In the genomic region with DNA sequence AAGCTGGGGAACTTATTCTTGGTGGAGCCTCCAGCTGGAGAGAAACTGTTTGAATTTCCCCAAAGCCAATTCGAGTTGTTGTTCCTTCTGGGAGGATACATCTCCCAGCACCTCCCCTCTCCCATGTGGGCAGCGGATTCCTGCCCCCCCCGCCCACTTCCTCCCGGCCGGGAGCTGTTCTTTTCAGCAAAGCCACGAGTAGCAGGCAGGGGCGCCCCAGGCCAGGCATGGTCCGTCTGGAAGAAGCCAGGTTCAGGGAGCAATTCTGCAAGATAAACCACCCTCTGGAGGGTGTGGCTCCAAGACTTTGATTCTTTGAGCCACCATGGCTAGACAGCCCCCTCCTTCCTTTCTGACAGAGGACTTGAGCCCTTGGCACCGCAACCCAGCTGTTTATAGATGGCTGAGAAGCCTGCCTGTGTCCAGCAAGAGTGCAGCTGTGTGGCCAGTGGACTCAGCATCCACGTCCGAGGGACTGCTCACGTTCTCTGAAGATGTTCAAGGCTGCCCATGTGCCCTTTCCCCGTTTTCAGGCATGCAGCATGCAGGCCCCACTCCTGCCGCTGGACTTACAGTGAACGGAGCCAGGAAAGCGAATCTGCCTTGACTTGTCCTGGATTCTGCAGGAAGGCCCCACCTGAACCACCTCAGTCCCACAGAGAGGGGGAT, we compare ENCODE assay signal across 9 cellular contexts.
A peak's percentile ranks its signal among the peaks of the same experiment; 100 is the strongest.
DNase-seq lines count a peak whose midpoint lies in the region; ATAC-seq and TF ChIP-seq lines count a peak whose summit lies in the region.
"Had no signal": no experiment of that assay in that cellular context is flagged by ENCODE, and none has a peak within 500 bp of the region (broad histone marks: within the 10 kb centered on the region; RNA-seq: fewer than 3 reads in every experiment).

No MANE protein-coding gene starts in this region.

- DNase-seq in AG09319 (ENCODE audit: extremely low read depth, low read depth), result no peak
- peak; percentile 55 for DNase-seq in RWPE1 (ENCODE audit: low spot score)
- peak; percentile 39 for DNase-seq in fibroblast of pulmonary artery (ENCODE audit: low read depth)
- no peak for DNase-seq in osteocyte (ENCODE audit: extremely low spot score, unreplicated experiment)
- no peak for DNase-seq in immature natural killer cell
- no peak for DNase-seq in activated naive CD4-positive, alpha-beta T cell treated with anti-CD3 and anti-CD28 coated beads, Interleukin-2, amount 50 U/mL, for 16 hours
- no peak for DNase-seq in central memory CD4-positive, alpha-beta T cell
- DNase-seq: DMS153 had no signal

- H3K36me3 Mint-ChIP-seq in osteocyte (ENCODE audit: unreplicated experiment), result no peaks in the 10 kb centered on the region
- H3K36me3 Mint-ChIP-seq in immature natural killer cell, result no peaks in the 10 kb centered on the region

- no peak for ATAC-seq in HG02588 (IDR thresholded peaks at IDR 0.05; ENCODE audit: unreplicated experiment)

- peak overlapping the region; percentile 46 for H3K4me3 ChIP-seq in fibroblast of pulmonary artery (replicated peaks; ENCODE audit: low read depth, low read length)

- H3K27ac Mint-ChIP-seq in osteocyte (ENCODE audit: unreplicated experiment) (peak overlapping the region; percentile 70), immature natural killer cell (no peak overlapping the region)

- peaks cover 3% of the 10 kb centered on the region for H3K27me3 Mint-ChIP-seq in osteocyte (ENCODE audit: unreplicated experiment)
- H3K27me3 Mint-ChIP-seq in immature natural killer cell (ENCODE audit: low read depth in 3 of 3), result peaks cover 4 to 15% (median 4%) of the 10 kb centered on the region in 3 donors

- no peaks in the 10 kb centered on the region for H3K9me3 Mint-ChIP-seq in osteocyte (ENCODE audit: unreplicated experiment)
- H3K9me3 Mint-ChIP-seq in immature natural killer cell, result peaks cover 0 to 2% (median 0%) of the 10 kb centered on the region in 6 donors

- H3K4me1 Mint-ChIP-seq in osteocyte (ENCODE audit: unreplicated experiment), result peaks cover 13% of the 10 kb centered on the region
- peaks cover 0 to 2% of the 10 kb centered on the region in 2 donors for H3K4me1 Mint-ChIP-seq in immature natural killer cell

- CTCF ChIA-PET in RWPE1 (lab: Yijun Ruan, JAX), result interaction anchor here (0.6 kb wide), 1 partner anchor 356 kb away, joined by 3 read pairs; no protein-coding TSS in a partner anchor

- peak overlapping the region; percentile 48; the same call in 1 of the 2 replicates for H3K27ac ChIP-seq in RWPE1

- peak; percentile 27 for TF ChIP-seq CTCF in AG09319 (IDR thresholded peaks at IDR 0.05; ENCODE audit: low read depth, low read length)
- TF ChIP-seq CTCF in RWPE1 (conservative IDR thresholded peaks at IDR 0.05; ENCODE audit: low read depth), result no peak
- TF ChIP-seq CTCF in fibroblast of pulmonary artery (IDR thresholded peaks at IDR 0.05; ENCODE audit: low read length, missing control alignments), result peak; percentile 13
- TF ChIP-seq CTCF in osteocyte (IDR thresholded peaks at IDR 0.05), result peak; percentile 20

- POLR2A ChIA-PET in RWPE1 (lab: Yijun Ruan, JAX; ENCODE audit: low non-redundant PET), result no interaction called here

- H3K4me3 Mint-ChIP-seq in osteocyte (ENCODE audit: unreplicated experiment) (peak overlapping the region; percentile 67), immature natural killer cell (no peak overlapping the region)

Comparison
In these comparisons a context has a peak if more than half of its experiments do, and no peak if none do; other contexts are left out.
1. DNase-seq: peak in RWPE1 (single experiment) and fibroblast of pulmonary artery (single experiment); none in AG09319 (single experiment), osteocyte (single experiment), immature natural killer cell (0 of 3), activated naive CD4-positive, alpha-beta T cell treated with anti-CD3 and anti-CD28 coated beads, Interleukin-2, amount 50 U/mL, for 16 hours (single experiment) and central memory CD4-positive, alpha-beta T cell (single experiment).